In genomic region chr17:81418710-81419332, GRCh38 we compare ENCODE assay signal across 9 cellular contexts. TPM values are rescaled to one million over a fixed set of nuclear protein-coding genes. Genes with fewer than 3 reads are reported as not detected.
DNase-seq lines count a peak whose midpoint lies in the region; ATAC-seq and TF ChIP-seq lines count a peak whose summit lies in the region.
"Had no signal": no experiment of that assay in that cellular context is flagged by ENCODE, and none has a peak within 500 bp of the region (broad histone marks: within the 10 kb centered on the region; RNA-seq: fewer than 3 reads in every experiment).

No MANE protein-coding gene starts in this region.

- no peaks in the 10 kb centered on the region for H3K27me3 ChIP-seq in esophagus squamous epithelium

- no peaks in the 10 kb centered on the region for H3K9me3 ChIP-seq in esophagus squamous epithelium

- H3K4me1 ChIP-seq in esophagus squamous epithelium: peaks cover 66 to 74% (median 73%) of the 10 kb centered on the region in 3 donors

- peak overlapping the region in 3 of 4 donors; percentile 34 to 53 (median 40) for H3K4me3 ChIP-seq in esophagus squamous epithelium

- no peak for TF ChIP-seq POLR2A in esophagus squamous epithelium (IDR thresholded peaks at IDR 0.05)

- no peak for TF ChIP-seq CTCF in esophagus squamous epithelium (IDR thresholded peaks at IDR 0.05)

- H3K36me3 ChIP-seq in esophagus squamous epithelium: no peaks in the 10 kb centered on the region
- H3K36me3 ChIP-seq: WERI-Rb-1 had no signal

- WGBS in esophagus squamous epithelium, 2 donors: 20 to 35% methylated on average over 2 to 11 of the region's 14 CpGs

- DNase-seq in EL: peak; percentile 14
- peak; percentile 43 for DNase-seq in RPMI8226
- DNase-seq in esophagus squamous epithelium (lab: John Stamatoyannopoulos, UW): no peak
- peak; percentile 54 for DNase-seq in renal cortical epithelial cell (ENCODE audit: low read depth)
- no peak for DNase-seq in cortex of kidney (lab: John Stamatoyannopoulos, UW)
- no peak for DNase-seq in stimulated activated CD4-positive, alpha-beta T cell treated with anti-CD3 and anti-CD28 coated beads, Interleukin-1b, Interleukin-23, amount 100 ng/mL, for 48 hours
- no peak for DNase-seq in AG20443 (ENCODE audit: low spot score)
- DNase-seq: WERI-Rb-1 had no signal

- intact Hi-C loops in esophagus squamous epithelium (cut with DNase I): no loop called here

- H3K27ac ChIP-seq in esophagus squamous epithelium: peak overlapping the region; percentile 76 to 96 (median 90)
- H3K27ac ChIP-seq: WERI-Rb-1 had no signal

- no peak for ATAC-seq in GM21737 (IDR thresholded peaks at IDR 0.05; ENCODE audit: unreplicated experiment)

RNA-seq across cellular contexts. Expression of gene BAHCC1, which starts 23.6 kb away (rescaled TPM):
- total RNA-seq in esophagus squamous epithelium (10 to 100 TPM in 1 of 4 donors, 1 to 10 TPM in 3; 3.8 to 10.6 (median 5.4) TPM), renal cortical epithelial cell (0.69 and 13.2 TPM in 2 replicates)

Comparison
In these comparisons a context has a peak if more than half of its experiments do, and no peak if none do; other contexts are left out.
1. DNase-seq: peak in EL (single experiment), RPMI8226 (single experiment) and renal cortical epithelial cell (single experiment); none in esophagus squamous epithelium (single experiment), cortex of kidney (single experiment), stimulated activated CD4-positive, alpha-beta T cell treated with anti-CD3 and anti-CD28 coated beads, Interleukin-1b, Interleukin-23, amount 100 ng/mL, for 48 hours (single experiment) and AG20443 (single experiment).